ENCODE assay signal across 17 cellular contexts in genomic region chr10:34121125-34121973, GRCh38.
DNase-seq lines count a peak whose midpoint lies in the region; ATAC-seq, FAIRE-seq and TF ChIP-seq lines count a peak whose summit lies in the region.
"Had no signal": no experiment of that assay in that cellular context is flagged by ENCODE, and none has a peak within 500 bp of the region (broad histone marks: within the 10 kb centered on the region; RNA-seq: fewer than 3 reads in every experiment).

No MANE protein-coding gene starts in this region.

- peaks cover 40% of the 10 kb centered on the region for H3K4me1 ChIP-seq in Caco-2
- peaks cover 25% of the 10 kb centered on the region for H3K4me1 ChIP-seq in astrocyte (ENCODE audit: insufficient read depth, low read length)

- DNase-seq in Caco-2 (peak in 1 of 2 experiments; percentile 38), HuH-7.5 (ENCODE audit: low spot score) (peak; percentile 49), astrocyte (ENCODE audit: low read depth) (no peak), SK-N-DZ (ENCODE audit: low spot score) (no peak), middle frontal gyrus (ENCODE audit: extremely low spot score, low spot score) (no peak), ecto neural progenitor cell (ENCODE audit: low spot score) (no peak), sciatic nerve (ENCODE audit: low spot score) (no peak)
- no peak for DNase-seq in naive thymus-derived CD8-positive, alpha-beta T cell
- DNase-seq: activated CD4-positive, alpha-beta T cell treated with anti-CD3 and anti-CD28 coated beads, Interleukin-2, amount 50 U/mL, for 4 hours; amygdala; effector CD4-positive, alpha-beta T cell; heart right ventricle; mammary epithelial cell; NCI-H1105 treated with DMSO at 0.1 percent for 48 hours; SJCRH30 had no signal

- CTCF ChIA-PET in Caco-2 (lab: Charles Lee) = interaction anchor here (0.7 kb wide), 1 partner anchor 357 kb away, joined by 4 read pairs; no protein-coding TSS in a partner anchor

- intact Hi-C loops in Caco-2 (cut with micrococcal nuclease; ENCODE audit: unreplicated experiment) (loop anchor here (5.0 kb wide), 1 partner anchor 111 kb away; no protein-coding TSS in a partner anchor), sciatic nerve (cut with DNase I) (no loop called here)

- H2AFZ ChIP-seq in astrocyte (ENCODE audit: low read depth, low read length) = no peak overlapping the region

- ATAC-seq in naive thymus-derived CD8-positive, alpha-beta T cell = peak in 1 of 2 donors; percentile 20
- ATAC-seq in sciatic nerve = no peak

- no peaks in the 10 kb centered on the region for H4K20me1 ChIP-seq in astrocyte (ENCODE audit: insufficient read depth, low read length)

- peak overlapping the region; percentile 71 for H3K4me2 ChIP-seq in astrocyte (ENCODE audit: low read length)

- peak overlapping the region; percentile 42 for H3K27ac Mint-ChIP-seq in Caco-2 (ENCODE audit: unreplicated experiment)
- no peak overlapping the region for H3K27ac Mint-ChIP-seq in astrocyte (ENCODE audit: unreplicated experiment)
- H3K27ac Mint-ChIP-seq in naive thymus-derived CD8-positive, alpha-beta T cell = peak overlapping the region; percentile 4 to 77 (median 34)

- H3K27me3 ChIP-seq in Caco-2 (replicated peaks; ENCODE audit: control insufficient read depth, insufficient read depth, low read length) (no peaks in the 10 kb centered on the region), astrocyte (ENCODE audit: insufficient read depth, low read length) (no peaks in the 10 kb centered on the region)
- H3K27me3 ChIP-seq: heart right ventricle, SJCRH30, suprapubic skin had no signal

- H3K79me2 ChIP-seq in astrocyte (ENCODE audit: insufficient read depth, low read length) = no peaks in the 10 kb centered on the region

- POLR2A ChIA-PET in Caco-2 (lab: Charles Lee) = interaction anchor here (0.5 kb wide), 1 partner anchor 360 kb away, joined by 6 read pairs; no protein-coding TSS in a partner anchor
- POLR2A ChIA-PET in naive thymus-derived CD8-positive, alpha-beta T cell (lab: Charles Lee) = no interaction called here

- H3K27me3 Mint-ChIP-seq in Caco-2 (ENCODE audit: insufficient read depth, unreplicated experiment) (no peaks in the 10 kb centered on the region), astrocyte (ENCODE audit: low read depth, unreplicated experiment) (no peaks in the 10 kb centered on the region)
- no peaks in the 10 kb centered on the region for H3K27me3 Mint-ChIP-seq in naive thymus-derived CD8-positive, alpha-beta T cell

- H3K27ac ChIP-seq in astrocyte (ENCODE audit: low read depth, low read length) = peak overlapping the region; percentile 28
- H3K27ac ChIP-seq: heart right ventricle, SJCRH30, suprapubic skin had no signal

- H3K4me1 Mint-ChIP-seq in Caco-2 (ENCODE audit: low read depth, unreplicated experiment) = peaks cover 49% of the 10 kb centered on the region
- peaks cover 32% of the 10 kb centered on the region for H3K4me1 Mint-ChIP-seq in astrocyte (ENCODE audit: low read depth, unreplicated experiment)
- peaks cover 6 to 26% (median 20%) of the 10 kb centered on the region in 4 donors for H3K4me1 Mint-ChIP-seq in naive thymus-derived CD8-positive, alpha-beta T cell

- H3K36me3 ChIP-seq in Caco-2 (ENCODE audit: control insufficient read depth, insufficient read depth, low read length) (peaks cover 2% of the 10 kb centered on the region; the same call in 1 of the 2 replicates), astrocyte (ENCODE audit: insufficient read depth, low read length) (no peaks in the 10 kb centered on the region)
- H3K36me3 ChIP-seq: heart right ventricle, SJCRH30 had no signal

- no peak for FAIRE-seq in astrocyte (lab: Jason Lieb, UNC)
- FAIRE-seq: D721Med had no signal

- H3K9me3 Mint-ChIP-seq in Caco-2 (ENCODE audit: unreplicated experiment) = no peaks in the 10 kb centered on the region
- no peaks in the 10 kb centered on the region for H3K9me3 Mint-ChIP-seq in astrocyte (ENCODE audit: unreplicated experiment)
- no peaks in the 10 kb centered on the region for H3K9me3 Mint-ChIP-seq in naive thymus-derived CD8-positive, alpha-beta T cell

- H3K36me3 Mint-ChIP-seq in Caco-2 (ENCODE audit: insufficient read depth, unreplicated experiment) (no peaks in the 10 kb centered on the region), astrocyte (ENCODE audit: low read depth, unreplicated experiment) (peaks cover 3% of the 10 kb centered on the region)
- H3K36me3 Mint-ChIP-seq in naive thymus-derived CD8-positive, alpha-beta T cell = no peaks in the 10 kb centered on the region

- H3K9ac ChIP-seq in astrocyte (ENCODE audit: low read length) = peak overlapping the region; percentile 7

- H3K4me3 Mint-ChIP-seq in Caco-2 (ENCODE audit: unreplicated experiment) = peak overlapping the region; percentile 11
- H3K4me3 Mint-ChIP-seq in astrocyte (ENCODE audit: unreplicated experiment) = no peak overlapping the region
- peak overlapping the region in 9 of 10 donors; percentile 7 to 66 (median 44) for H3K4me3 Mint-ChIP-seq in naive thymus-derived CD8-positive, alpha-beta T cell

- H3K4me3 ChIP-seq in Caco-2 (ENCODE audit: low read depth, low read length) (no peak overlapping the region), astrocyte (ENCODE audit: insufficient read depth, low read depth, low read length) (peak overlapping the region; percentile 17)
- H3K4me3 ChIP-seq: heart right ventricle, SJCRH30, suprapubic skin had no signal

- BruUV-seq in Caco-2 (replicated peaks; lab: Mats Ljungman, UMichigan) = no TSS peak

- TF ChIP-seq CTCF in Caco-2 (IDR thresholded peaks at IDR 0.05; ENCODE audit: insufficient read depth in 1 of 2, low read depth in 1 of 2, low read length in 1 of 2, severe bottlenecking in 1 of 2, unreplicated experiment in 1 of 2) (no peak), astrocyte (IDR thresholded peaks at IDR 0.05; ENCODE audit: insufficient read depth, low read depth, low read length) (no peak)

- H3K9me3 ChIP-seq in Caco-2 (no peaks in the 10 kb centered on the region), astrocyte (ENCODE audit: insufficient read depth, low read depth, low read length) (no peaks in the 10 kb centered on the region)
- H3K9me3 ChIP-seq: heart right ventricle, SJCRH30, suprapubic skin had no signal
